Comparison of ENCODE assay signal across 8 cellular contexts in genomic region chr17:28725660-28726395, GRCh38. TPM values are rescaled to one million over a fixed set of nuclear protein-coding genes. Genes with fewer than 3 reads are reported as not detected.
DNase-seq lines count a peak whose midpoint lies in the region; ATAC-seq and TF ChIP-seq lines count a peak whose summit lies in the region.

A gene with protein sequence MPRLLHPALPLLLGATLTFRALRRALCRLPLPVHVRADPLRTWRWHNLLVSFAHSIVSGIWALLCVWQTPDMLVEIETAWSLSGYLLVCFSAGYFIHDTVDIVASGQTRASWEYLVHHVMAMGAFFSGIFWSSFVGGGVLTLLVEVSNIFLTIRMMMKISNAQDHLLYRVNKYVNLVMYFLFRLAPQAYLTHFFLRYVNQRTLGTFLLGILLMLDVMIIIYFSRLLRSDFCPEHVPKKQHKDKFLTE (minus strand): TSS chr17:28726233. CDS start chr17:28726097, 136 bp downstream.

- ATAC-seq in HG02973 (IDR thresholded peaks at IDR 0.05; ENCODE audit: unreplicated experiment): peak; percentile 2
- peak; percentile 28 for ATAC-seq in activated CD8-positive, alpha-beta T cell treated with anti-CD3 and anti-CD28 coated beads for 36 hours
- ATAC-seq in HG03159 (IDR thresholded peaks at IDR 0.05; ENCODE audit: unreplicated experiment): no peak

- intact Hi-C loops in activated CD8-positive, alpha-beta T cell treated with anti-CD3 and anti-CD28 coated beads for 36 hours (cut with micrococcal nuclease): loop anchor here (2.0 to 5.0 kb wide), 4 partner anchors 36 to 223 kb away; partner anchors contain the start of gene DHRS13

- TF ChIP-seq CTCF in activated CD8-positive, alpha-beta T cell treated with anti-CD3 and anti-CD28 coated beads for 36 hours (IDR thresholded peaks at IDR 0.05): no peak
- no peak for TF ChIP-seq CTCF in endodermal cell (conservative IDR thresholded peaks at IDR 0.05)

- WGBS in endodermal cell (ENCODE audit: insufficient coverage in 1 of 2, insufficient read length in 1 of 2), 2 experiments: 0 to 2% methylated on average over 23 to 66 of the region's 66 CpGs

- H3K4me3 Mint-ChIP-seq in activated CD8-positive, alpha-beta T cell treated with anti-CD3 and anti-CD28 coated beads for 36 hours: peak within 1 kb of the TSS; percentile 100
- peak within 1 kb of the TSS; percentile 89 for H3K4me3 Mint-ChIP-seq in endodermal cell

- H3K27me3 Mint-ChIP-seq in activated CD8-positive, alpha-beta T cell treated with anti-CD3 and anti-CD28 coated beads for 36 hours: no peaks in the 10 kb centered on the region
- no peaks in the 10 kb centered on the region for H3K27me3 Mint-ChIP-seq in endodermal cell (ENCODE audit: insufficient read depth)

- peaks cover 39% of the 10 kb centered on the region for H3K4me1 Mint-ChIP-seq in activated CD8-positive, alpha-beta T cell treated with anti-CD3 and anti-CD28 coated beads for 36 hours (ENCODE audit: low read depth)
- peaks cover 38% of the 10 kb centered on the region for H3K4me1 Mint-ChIP-seq in endodermal cell

- H3K4me3 ChIP-seq in endodermal cell (ENCODE audit: low read length) (peak within 1 kb of the TSS; percentile 92), mucosa of stomach (ENCODE audit: low read length) (peak within 1 kb of the TSS; percentile 51)

- H3K4me1 ChIP-seq in endodermal cell (ENCODE audit: control insufficient read depth, insufficient read depth, low read length) (peaks cover 6% of the 10 kb centered on the region), mucosa of stomach (ENCODE audit: control insufficient read depth, insufficient read depth, low read length) (peaks cover 56% of the 10 kb centered on the region)

- H3K9ac ChIP-seq in endodermal cell (ENCODE audit: extremely low read depth, low read length, poor library complexity, severe bottlenecking): peak within 1 kb of the TSS; percentile 75
- peak within 1 kb of the TSS; percentile 96 for H3K9ac ChIP-seq in mucosa of stomach (ENCODE audit: low read length)

- peaks cover 49% of the 10 kb centered on the region for H3K36me3 Mint-ChIP-seq in activated CD8-positive, alpha-beta T cell treated with anti-CD3 and anti-CD28 coated beads for 36 hours (ENCODE audit: low read depth)
- peaks cover 37% of the 10 kb centered on the region for H3K36me3 Mint-ChIP-seq in endodermal cell (ENCODE audit: low read depth)

- no peaks in the 10 kb centered on the region for H3K27me3 ChIP-seq in endodermal cell (ENCODE audit: control insufficient read depth, insufficient read depth, low read length, poor library complexity, severe bottlenecking)
- no peaks in the 10 kb centered on the region for H3K27me3 ChIP-seq in mucosa of stomach (ENCODE audit: control insufficient read depth, insufficient read depth, low read length)

- CTCF ChIA-PET in activated CD8-positive, alpha-beta T cell treated with anti-CD3 and anti-CD28 coated beads for 36 hours (lab: Charles Lee): interaction anchor here (0.7 to 13.9 kb wide), 33 partner anchors 9 to 414 kb away, joined by 3 to 609 read pairs (median 10); partner anchors contain the start of genes BLTP2, DHRS13, FAM222B and FLOT2

- H3K9me3 ChIP-seq in endodermal cell (ENCODE audit: control insufficient read depth, low read length): no peaks in the 10 kb centered on the region
- no peaks in the 10 kb centered on the region for H3K9me3 ChIP-seq in mucosa of stomach (ENCODE audit: control insufficient read depth, low read length)

- peak within 1 kb of the TSS; percentile 85 for H3K27ac ChIP-seq in endodermal cell (ENCODE audit: low read depth, low read length)
- H3K27ac ChIP-seq in temporal lobe (ENCODE audit: low read depth, low read length): peak within 1 kb of the TSS; percentile 72

- peaks cover 36% of the 10 kb centered on the region for H3K36me3 ChIP-seq in endodermal cell (ENCODE audit: control insufficient read depth, insufficient read depth, low read length)
- H3K36me3 ChIP-seq in mucosa of stomach (ENCODE audit: control insufficient read depth, insufficient read depth, low read length): peaks cover 11% of the 10 kb centered on the region

- no peaks in the 10 kb centered on the region for H3K9me3 Mint-ChIP-seq in activated CD8-positive, alpha-beta T cell treated with anti-CD3 and anti-CD28 coated beads for 36 hours
- no peaks in the 10 kb centered on the region for H3K9me3 Mint-ChIP-seq in endodermal cell

- H3K27ac Mint-ChIP-seq in activated CD8-positive, alpha-beta T cell treated with anti-CD3 and anti-CD28 coated beads for 36 hours: peak within 1 kb of the TSS; percentile 99
- H3K27ac Mint-ChIP-seq in endodermal cell: peak within 1 kb of the TSS; percentile 99

- POLR2A ChIA-PET in activated CD8-positive, alpha-beta T cell treated with anti-CD3 and anti-CD28 coated beads for 36 hours (lab: Charles Lee): interaction anchor here (0.6 to 11.5 kb wide), 25 partner anchors 12 to 228 kb away, joined by 3 to 480 read pairs (median 4); partner anchors contain the start of genes BLTP2, DHRS13, FAM222B and PHF12

- peak; percentile 92 for DNase-seq in EL
- peak; percentile 96 for DNase-seq in NCI-H526 treated with DMSO at 0.1 percent for 48 hours (lab: John Stamatoyannopoulos, UW)
- DNase-seq in activated CD8-positive, alpha-beta T cell treated with anti-CD3 and anti-CD28 coated beads for 36 hours: peak; percentile 71
- peak; percentile 96 for DNase-seq in endodermal cell

RNA-seq across cellular contexts. Expression of the gene that starts here (rescaled TPM):
- total RNA-seq in activated CD8-positive, alpha-beta T cell treated with anti-CD3 and anti-CD28 coated beads for 36 hours: 1 to 10 TPM; 6.5 to 8.7 TPM
- 10 to 100 TPM; 17.0 to 22.9 TPM for total RNA-seq in endodermal cell
- polyA plus RNA-seq in endodermal cell (2013, experiment 1 of 2): 8.3 TPM
- 7.2 TPM for polyA plus RNA-seq in endodermal cell (2013, experiment 2 of 2)
- total RNA-seq in temporal lobe: 0.98 TPM
